Comparison of ENCODE assay signal across 8 cellular contexts in genomic region chr1:10430216-10431064, GRCh38. TPM values are rescaled to one million over a fixed set of nuclear protein-coding genes. Genes with fewer than 3 reads are reported as not detected.
A peak's percentile ranks its signal among the peaks of the same experiment; 100 is the strongest.
DNase-seq lines count a peak whose midpoint lies in the region; ATAC-seq and TF ChIP-seq lines count a peak whose summit lies in the region.

TSS of gene CENPS (plus strand) at chr1:10430433. CDS start at chr1:10430518, 85 bp downstream.

- H3K4me1 Mint-ChIP-seq in activated CD4-positive, alpha-beta T cell treated with anti-CD3 and anti-CD28 coated beads, Interleukin-2, amount 10 ng/mL, durations not matched to agents 7 days and 5 days, result peaks cover 31% of the 10 kb centered on the region

- H3K9me3 ChIP-seq in BLaER1 treated with 17β-estradiol and CSF1 and Interleukin-3, amounts not matched to agents 10 nM and 100 nM (replicated peaks in 1 of 11), result no peaks in the 10 kb centered on the region
- no peaks in the 10 kb centered on the region for H3K9me3 ChIP-seq in left lung

- H3K36me3 ChIP-seq in BLaER1 treated with 17β-estradiol and CSF1 and Interleukin-3, amounts not matched to agents 10 nM and 100 nM, result peaks cover 0 to 11% (median 4%) of the 10 kb centered on the region in 11 experiments; a peak in 3 of 22 replicates
- no peaks in the 10 kb centered on the region for H3K36me3 ChIP-seq in left lung

- ATAC-seq in HG03439 (IDR thresholded peaks at IDR 0.05; ENCODE audit: unreplicated experiment), result peak; percentile 84
- ATAC-seq in left lung, result peak; percentile 95

- DNase-seq in GM19238 (ENCODE audit: insufficient read length, low spot score), result peak; percentile 96
- DNase-seq in NCI-H526 treated with DMSO at 0.1 percent for 48 hours (lab: John Stamatoyannopoulos, UW), result peak; percentile 56
- DNase-seq in activated CD4-positive, alpha-beta T cell treated with anti-CD3 and anti-CD28 coated beads, Interleukin-2, amount 10 ng/mL, durations not matched to agents 7 days and 5 days, result peak; percentile 81
- DNase-seq in cortex of kidney (lab: John Stamatoyannopoulos, UW), result peak; percentile 68
- DNase-seq in left lung, result peak; percentile 94 to 97
- peak; percentile 90 for DNase-seq in stimulated activated CD4-positive, alpha-beta T cell treated with anti-CD3 and anti-CD28 coated beads, Interleukin-2, amount 100 ng/mL, for 4 hours (ENCODE audit: low read depth)

- H3K9ac ChIP-seq in BLaER1 treated with 17β-estradiol and CSF1 and Interleukin-3, amounts not matched to agents 10 nM and 100 nM, result peak within 1 kb of the TSS; percentile 80 to 92 (median 88)

- peak; percentile 94 to 96 for TF ChIP-seq CTCF in left lung (IDR thresholded peaks at IDR 0.05)

- peak within 1 kb of the TSS; percentile 88 to 98 (median 92) for H3K4me2 ChIP-seq in BLaER1 treated with 17β-estradiol and CSF1 and Interleukin-3, amounts not matched to agents 10 nM and 100 nM

- H3K9me3 Mint-ChIP-seq in activated CD4-positive, alpha-beta T cell treated with anti-CD3 and anti-CD28 coated beads, Interleukin-2, amount 10 ng/mL, durations not matched to agents 7 days and 5 days, result no peaks in the 10 kb centered on the region

- POLR2A ChIA-PET in activated CD4-positive, alpha-beta T cell treated with anti-CD3 and anti-CD28 coated beads, Interleukin-2, amount 10 ng/mL, durations not matched to agents 7 days and 5 days (lab: Charles Lee), result interaction anchor here (0.7 kb wide), 1 partner anchor 359 kb away, joined by 3 read pairs; no protein-coding TSS in a partner anchor

- H3K27ac ChIP-seq in BLaER1 treated with 17β-estradiol and CSF1 and Interleukin-3, amounts not matched to agents 10 nM and 100 nM, result peak within 1 kb of the TSS; percentile 11 to 90 (median 85); a peak in 21 of 22 replicates
- H3K27ac ChIP-seq in left lung, result peak within 1 kb of the TSS; percentile 2 to 74

- peak within 1 kb of the TSS; percentile 82 for H3K4me3 Mint-ChIP-seq in activated CD4-positive, alpha-beta T cell treated with anti-CD3 and anti-CD28 coated beads, Interleukin-2, amount 10 ng/mL, durations not matched to agents 7 days and 5 days

- CTCF ChIA-PET in activated CD4-positive, alpha-beta T cell treated with anti-CD3 and anti-CD28 coated beads, Interleukin-2, amount 10 ng/mL, durations not matched to agents 7 days and 5 days (lab: Charles Lee), result interaction anchor here (0.6 to 4.6 kb wide), 31 partner anchors 10 to 546 kb away, joined by 3 to 61 read pairs (median 4); partner anchors contain the start of genes DFFA, KIF1B, LZIC and NMNAT1

- H3K27me3 Mint-ChIP-seq in activated CD4-positive, alpha-beta T cell treated with anti-CD3 and anti-CD28 coated beads, Interleukin-2, amount 10 ng/mL, durations not matched to agents 7 days and 5 days, result no peaks in the 10 kb centered on the region

- H3K27ac Mint-ChIP-seq in activated CD4-positive, alpha-beta T cell treated with anti-CD3 and anti-CD28 coated beads, Interleukin-2, amount 10 ng/mL, durations not matched to agents 7 days and 5 days, result peak within 1 kb of the TSS; percentile 91

- peaks cover 14 to 49% (median 40%) of the 10 kb centered on the region in 10 experiments for H3K4me1 ChIP-seq in BLaER1 treated with 17β-estradiol and CSF1 and Interleukin-3, amounts not matched to agents 10 nM and 100 nM
- peaks cover 7 to 26% of the 10 kb centered on the region in 2 donors for H3K4me1 ChIP-seq in left lung

- H4K20me1 ChIP-seq in BLaER1 treated with 17β-estradiol and CSF1 and Interleukin-3, amounts not matched to agents 10 nM and 100 nM, result no peaks in the 10 kb centered on the region

- H3K4me3 ChIP-seq in BLaER1 treated with 17β-estradiol and CSF1 and Interleukin-3, amounts not matched to agents 10 nM and 100 nM, result peak within 1 kb of the TSS; percentile 70 to 91 (median 82)
- peak within 1 kb of the TSS; percentile 85 to 87 for H3K4me3 ChIP-seq in left lung

- no peaks in the 10 kb centered on the region for H3K36me3 Mint-ChIP-seq in activated CD4-positive, alpha-beta T cell treated with anti-CD3 and anti-CD28 coated beads, Interleukin-2, amount 10 ng/mL, durations not matched to agents 7 days and 5 days (ENCODE audit: low read depth)

- intact Hi-C loops in left lung (cut with DNase I), result loop anchor here in 1 of 2 donors (10.0 kb wide), 1 partner anchor 64 kb away; no protein-coding TSS in a partner anchor

- H3K27me3 ChIP-seq in BLaER1 treated with 17β-estradiol and CSF1 and Interleukin-3, amounts not matched to agents 10 nM and 100 nM, result no peaks in the 10 kb centered on the region
- no peaks in the 10 kb centered on the region for H3K27me3 ChIP-seq in left lung

RNA-seq across cellular contexts. Expression of gene CENPS, which starts in this region (rescaled TPM):
- total RNA-seq in activated CD4-positive, alpha-beta T cell treated with anti-CD3 and anti-CD28 coated beads, Interleukin-2, amount 10 ng/mL, durations not matched to agents 7 days and 5 days, result 10 to 100 TPM; 16.1 to 20.7 TPM
- total RNA-seq in left lung, result 10 to 100 TPM; 13.5 to 17.6 TPM

Comparison
In these comparisons a context has a peak if more than half of its experiments do, and no peak if none do; other contexts are left out.
1. Peak in every context shown above with its lines: DNase-seq, ATAC-seq, H3K4me3 ChIP-seq and H3K27ac ChIP-seq.